ENCODE assay signal across 11 cellular contexts in genomic region chr1:205382990-205383389, GRCh38. TPM values are rescaled to one million over a fixed set of nuclear protein-coding genes. Genes with fewer than 3 reads are reported as not detected.
"Had no signal": no experiment of that assay in that cellular context is flagged by ENCODE, and none has a peak within 500 bp of the region (broad histone marks: within the 10 kb centered on the region; RNA-seq: fewer than 3 reads in every experiment).

No MANE protein-coding gene starts in this region.

RNA-seq across cellular contexts. Expression of gene KLHDC8A, which starts 26.3 kb away (rescaled TPM):
- total RNA-seq: naive thymus-derived CD4-positive, alpha-beta T cell; natural killer cell; osteoblast; psoas muscle; renal cortical epithelial cell; smooth muscle cell; thoracic aorta had no signal

RNA-seq across cellular contexts. Expression of gene LEMD1, which starts 38.9 kb away (rescaled TPM):
- total RNA-seq: natural killer cell, osteoblast, psoas muscle, sciatic nerve, spleen, thoracic aorta, transverse colon, urinary bladder had no signal
